Comparison of ENCODE assay signal across 8 cellular contexts in the genomic region with DNA sequence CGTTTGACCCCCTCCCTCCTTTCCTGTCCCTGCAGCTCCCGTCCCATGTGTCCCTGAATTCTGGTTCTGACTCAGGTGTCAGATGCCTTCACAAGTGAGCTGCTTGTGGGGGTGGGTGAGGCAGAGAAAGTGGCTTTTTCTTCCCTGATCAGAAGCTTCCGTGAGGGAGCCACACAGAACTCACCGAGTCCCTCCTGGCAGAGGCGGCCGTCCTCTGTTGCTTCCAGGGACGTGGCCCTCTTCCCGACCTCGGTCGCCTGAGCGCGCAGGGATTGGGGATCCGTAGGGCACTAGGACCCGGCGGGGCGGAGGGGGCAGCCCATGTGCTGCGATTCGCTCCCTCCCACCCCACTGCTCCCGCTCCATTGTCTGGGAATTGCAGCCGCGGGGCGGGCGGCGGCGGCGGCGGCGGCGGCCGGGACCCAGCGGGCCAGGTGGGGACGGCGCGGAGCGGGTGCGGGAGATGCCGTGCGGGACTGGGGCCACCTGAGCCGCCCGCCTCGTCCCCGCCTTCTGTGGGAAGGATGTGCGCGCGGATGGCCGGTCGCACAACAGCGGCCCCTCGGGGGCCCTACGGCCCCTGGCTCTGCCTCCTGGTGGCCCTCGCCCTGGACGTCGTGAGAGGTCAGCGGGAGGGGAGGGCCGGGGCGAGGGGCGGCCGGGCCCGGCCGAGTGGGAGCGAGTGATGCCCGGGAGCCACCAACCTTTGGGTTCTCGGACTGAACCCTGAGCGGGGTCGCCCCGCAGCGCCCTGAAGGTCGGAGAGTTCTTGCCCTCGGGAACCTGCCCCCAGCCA. TPM values are rescaled to one million over a fixed set of nuclear protein-coding genes. Genes with fewer than 3 reads are reported as not detected.
DNase-seq lines count a peak whose midpoint lies in the region; ATAC-seq and TF ChIP-seq lines count a peak whose summit lies in the region.

A gene with protein sequence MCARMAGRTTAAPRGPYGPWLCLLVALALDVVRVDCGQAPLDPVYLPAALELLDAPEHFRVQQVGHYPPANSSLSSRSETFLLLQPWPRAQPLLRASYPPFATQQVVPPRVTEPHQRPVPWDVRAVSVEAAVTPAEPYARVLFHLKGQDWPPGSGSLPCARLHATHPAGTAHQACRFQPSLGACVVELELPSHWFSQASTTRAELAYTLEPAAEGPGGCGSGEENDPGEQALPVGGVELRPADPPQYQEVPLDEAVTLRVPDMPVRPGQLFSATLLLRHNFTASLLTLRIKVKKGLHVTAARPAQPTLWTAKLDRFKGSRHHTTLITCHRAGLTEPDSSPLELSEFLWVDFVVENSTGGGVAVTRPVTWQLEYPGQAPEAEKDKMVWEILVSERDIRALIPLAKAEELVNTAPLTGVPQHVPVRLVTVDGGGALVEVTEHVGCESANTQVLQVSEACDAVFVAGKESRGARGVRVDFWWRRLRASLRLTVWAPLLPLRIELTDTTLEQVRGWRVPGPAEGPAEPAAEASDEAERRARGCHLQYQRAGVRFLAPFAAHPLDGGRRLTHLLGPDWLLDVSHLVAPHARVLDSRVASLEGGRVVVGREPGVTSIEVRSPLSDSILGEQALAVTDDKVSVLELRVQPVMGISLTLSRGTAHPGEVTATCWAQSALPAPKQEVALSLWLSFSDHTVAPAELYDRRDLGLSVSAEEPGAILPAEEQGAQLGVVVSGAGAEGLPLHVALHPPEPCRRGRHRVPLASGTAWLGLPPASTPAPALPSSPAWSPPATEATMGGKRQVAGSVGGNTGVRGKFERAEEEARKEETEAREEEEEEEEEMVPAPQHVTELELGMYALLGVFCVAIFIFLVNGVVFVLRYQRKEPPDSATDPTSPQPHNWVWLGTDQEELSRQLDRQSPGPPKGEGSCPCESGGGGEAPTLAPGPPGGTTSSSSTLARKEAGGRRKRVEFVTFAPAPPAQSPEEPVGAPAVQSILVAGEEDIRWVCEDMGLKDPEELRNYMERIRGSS (plus strand): TSS at position 351 of the 796 bp plus-strand sequence. CDS start 174 bp downstream, at position 525.

- H3K27ac ChIP-seq in neuronal stem cell (replicated peaks; ENCODE audit: low read length), result no peak within 1 kb of the TSS

- H3K4me1 ChIP-seq in neuronal stem cell (ENCODE audit: control insufficient read depth in 2 of 2, insufficient read depth in 1 of 2, low read depth in 1 of 2, low read length in 2 of 2), result peaks cover 11 to 15% of the 10 kb centered on the region in 2 donors

- H4K91ac ChIP-seq in neuronal stem cell (ENCODE audit: low read depth, low read length, poor library complexity), result no peak within 1 kb of the TSS

- ATAC-seq in GM21529 (IDR thresholded peaks at IDR 0.05; ENCODE audit: unreplicated experiment) (peak; percentile 52), HG03025 (IDR thresholded peaks at IDR 0.05; ENCODE audit: low FRiP score, unreplicated experiment) (no peak)

- H3K18ac ChIP-seq in neuronal stem cell (ENCODE audit: low read length), result peak within 1 kb of the TSS; percentile 96

- TF ChIP-seq CTCF in glutamatergic neuron (IDR thresholded peaks at IDR 0.05; ENCODE audit: partially characterized antibody, unreplicated experiment), result no peak

- peak within 1 kb of the TSS; percentile 70 for H2BK15ac ChIP-seq in neuronal stem cell (ENCODE audit: low read length)

- H3K4me3 Mint-ChIP-seq in activated naive CD8-positive, alpha-beta T cell treated with anti-CD3 and anti-CD28 coated beads for 36 hours, result peak within 1 kb of the TSS; percentile 55
- peak within 1 kb of the TSS; percentile 98 for H3K4me3 Mint-ChIP-seq in glutamatergic neuron (ENCODE audit: unreplicated experiment)

- peaks cover 33% of the 10 kb centered on the region for H3K36me3 Mint-ChIP-seq in activated naive CD8-positive, alpha-beta T cell treated with anti-CD3 and anti-CD28 coated beads for 36 hours
- peaks cover 8% of the 10 kb centered on the region for H3K36me3 Mint-ChIP-seq in glutamatergic neuron (ENCODE audit: unreplicated experiment)

- peak within 1 kb of the TSS; percentile 75 for H3K14ac ChIP-seq in neuronal stem cell (ENCODE audit: low read length)

- peak within 1 kb of the TSS; percentile 67 for H4K8ac ChIP-seq in neuronal stem cell (ENCODE audit: low read depth, low read length)

- H3K9me3 Mint-ChIP-seq in activated naive CD8-positive, alpha-beta T cell treated with anti-CD3 and anti-CD28 coated beads for 36 hours, result no peaks in the 10 kb centered on the region
- peaks cover 13% of the 10 kb centered on the region for H3K9me3 Mint-ChIP-seq in glutamatergic neuron (ENCODE audit: unreplicated experiment)

- H3K27me3 ChIP-seq in neuronal stem cell (ENCODE audit: control insufficient read depth in 3 of 3, insufficient read depth in 3 of 3, low read depth in 1 of 3, low read length in 3 of 3), result no peaks in the 10 kb centered on the region

- peaks cover 49 to 73% of the 10 kb centered on the region in 2 donors for H3K36me3 ChIP-seq in neuronal stem cell (replicated peaks in 1 of 2; ENCODE audit: control insufficient read depth in 2 of 2, insufficient read depth in 2 of 2, low read length in 2 of 2)

- H3K27ac Mint-ChIP-seq in activated naive CD8-positive, alpha-beta T cell treated with anti-CD3 and anti-CD28 coated beads for 36 hours, result no peak within 1 kb of the TSS
- peak within 1 kb of the TSS; percentile 96 for H3K27ac Mint-ChIP-seq in glutamatergic neuron (ENCODE audit: unreplicated experiment)

- H3K4ac ChIP-seq in neuronal stem cell (ENCODE audit: low read length), result no peak within 1 kb of the TSS

- peak within 1 kb of the TSS; percentile 90 for H2AFZ ChIP-seq in neuronal stem cell (ENCODE audit: low read length)

- H3K4me1 Mint-ChIP-seq in activated naive CD8-positive, alpha-beta T cell treated with anti-CD3 and anti-CD28 coated beads for 36 hours, result peaks cover 19% of the 10 kb centered on the region
- H3K4me1 Mint-ChIP-seq in glutamatergic neuron (ENCODE audit: low read depth, unreplicated experiment), result peaks cover 24% of the 10 kb centered on the region

- peak within 1 kb of the TSS; percentile 94 for H3K9ac ChIP-seq in neuronal stem cell (ENCODE audit: low read depth, low read length, poor library complexity)

- peak within 1 kb of the TSS; percentile 47 for H3K23ac ChIP-seq in neuronal stem cell (ENCODE audit: low read depth, low read length, poor library complexity)

- peak within 1 kb of the TSS; percentile 75 for H2BK12ac ChIP-seq in neuronal stem cell (ENCODE audit: low read length)

- peaks cover 18% of the 10 kb centered on the region for H3K27me3 Mint-ChIP-seq in activated naive CD8-positive, alpha-beta T cell treated with anti-CD3 and anti-CD28 coated beads for 36 hours
- H3K27me3 Mint-ChIP-seq in glutamatergic neuron (ENCODE audit: unreplicated experiment), result peaks cover 11% of the 10 kb centered on the region

- no CpG with 5 or more reads among the region's 69 CpGs for WGBS in neuronal stem cell (ENCODE audit: extremely low coverage in 2 of 2, insufficient read length in 2 of 2, insufficient replicate concordance in 1 of 2), 2 donors

- peak within 1 kb of the TSS; percentile 97 for H3K4me2 ChIP-seq in neuronal stem cell (ENCODE audit: insufficient read depth, low read length, poor library complexity, severe bottlenecking)

- peak within 1 kb of the TSS; percentile 49 for H2BK120ac ChIP-seq in neuronal stem cell (ENCODE audit: low read depth, low read length)

- DNase-seq in COLO668 (lab: John Stamatoyannopoulos, UW; ENCODE audit: unreplicated experiment) (peak; percentile 87), NCI-H2196 treated with DMSO at 0.1 percent for 48 hours (lab: John Stamatoyannopoulos, UW; ENCODE audit: unreplicated experiment) (peak; percentile 61), glutamatergic neuron (peak; percentile 90), neuronal stem cell (ENCODE audit: low spot score) (peak; percentile 63), AML-193 (lab: John Stamatoyannopoulos, UW) (no peak)
- no peak for DNase-seq in activated naive CD8-positive, alpha-beta T cell treated with anti-CD3 and anti-CD28 coated beads for 36 hours

- peak within 1 kb of the TSS; percentile 83 for H2AK5ac ChIP-seq in neuronal stem cell (ENCODE audit: low read depth, low read length)

- H2BK5ac ChIP-seq in neuronal stem cell (ENCODE audit: low read length), result peak within 1 kb of the TSS; percentile 77

- H3K9me3 ChIP-seq in neuronal stem cell (replicated peaks in 1 of 2; ENCODE audit: control insufficient read depth in 2 of 2, insufficient read depth in 1 of 2, low read depth in 1 of 2, low read length in 2 of 2), result no peaks in the 10 kb centered on the region

- peak within 1 kb of the TSS; percentile 57 to 96 for H3K4me3 ChIP-seq in neuronal stem cell (ENCODE audit: low read length in 2 of 2)

- H3K79me1 ChIP-seq in neuronal stem cell (ENCODE audit: low read depth, low read length), result peaks cover 9% of the 10 kb centered on the region

RNA-seq across cellular contexts. Expression of the gene that starts here (rescaled TPM):
- 1 to 10 TPM; 1.3 to 1.4 TPM for total RNA-seq in activated naive CD8-positive, alpha-beta T cell treated with anti-CD3 and anti-CD28 coated beads for 36 hours
- 664 TPM for total RNA-seq in glutamatergic neuron (ENCODE audit: unreplicated experiment)
- polyA plus RNA-seq in neuronal stem cell (2013, experiment 1 of 2), result 90.5 TPM
- polyA plus RNA-seq in neuronal stem cell (2013, experiment 2 of 2), result 91.3 TPM

Comparison
In these comparisons a context has a peak if more than half of its experiments do, and no peak if none do; other contexts are left out.
1. RNA of the gene that starts here (total RNA-seq): 664 TPM in glutamatergic neuron (single experiment); 1.3 to 1.4 TPM in activated naive CD8-positive, alpha-beta T cell treated with anti-CD3 and anti-CD28 coated beads for 36 hours; every median in the first group is over 100 times any median in the second.
2. DNase-seq: peak in COLO668 (single experiment), NCI-H2196 treated with DMSO at 0.1 percent for 48 hours (single experiment), glutamatergic neuron (single experiment) and neuronal stem cell (single experiment); none in activated naive CD8-positive, alpha-beta T cell treated with anti-CD3 and anti-CD28 coated beads for 36 hours (single experiment) and AML-193 (0 of 2).